Comparison of ENCODE assay signal across 1 cellular context in genomic region chr7:131076711-131077170, GRCh38.
TF ChIP-seq lines count a peak whose summit lies in the region.

No MANE protein-coding gene starts in this region.

TF ChIP-seq in HepG2, 621 proteins besides CTCF, POLR2A, EP300 and RAD21 (continued from another document):
- peak; percentile 55; the same call in 1 of the 2 replicates for TF ChIP-seq KDM6A (CRISPR knock-in tag; IDR thresholded peaks at IDR 0.05; ENCODE audit: low read depth)
- peak; percentile 36; the same call in 1 of the 2 replicates for TF ChIP-seq ZNF121 (CRISPR knock-in tag; IDR thresholded peaks at IDR 0.05)
- TF ChIP-seq PTBP1 (IDR thresholded peaks at IDR 0.05; ENCODE audit: low read depth, low read length, poor library complexity, severe bottlenecking) = no peak
- TF ChIP-seq MIER2 (CRISPR knock-in tag; IDR thresholded peaks at IDR 0.05) = peak; percentile 63; the same call in 1 of the 2 replicates
- peak; percentile 80 for TF ChIP-seq PHF21A (CRISPR knock-in tag; IDR thresholded peaks at IDR 0.05)
- TF ChIP-seq ATM (IDR thresholded peaks at IDR 0.05; ENCODE audit: borderline replicate concordance) = no peak
- peak; percentile 79 for TF ChIP-seq IRF2 (CRISPR knock-in tag; IDR thresholded peaks at IDR 0.05)
